20 cellular contexts compared by ENCODE assay signal in the genomic region with DNA sequence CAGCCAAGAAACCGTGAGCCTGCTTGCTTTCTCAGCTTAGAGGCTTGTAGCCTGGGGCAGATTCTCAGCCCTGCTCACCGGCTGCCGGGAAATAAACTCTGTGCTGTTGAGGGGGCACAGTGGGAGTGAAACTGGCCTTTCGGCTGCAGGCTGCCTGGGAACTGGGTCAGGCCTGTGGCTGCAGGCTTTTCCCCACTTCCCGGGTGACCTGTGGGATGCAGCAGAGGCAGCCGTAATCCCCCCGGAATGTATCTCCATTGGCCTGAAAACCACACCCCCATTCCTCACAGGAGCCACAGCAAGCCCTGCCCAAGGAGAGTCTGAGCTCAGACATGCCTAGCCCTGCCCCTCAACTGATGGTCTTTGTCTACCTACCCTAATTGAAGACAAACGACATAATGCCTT.
DNase-seq lines count a peak whose midpoint lies in the region; ATAC-seq and TF ChIP-seq lines count a peak whose summit lies in the region.
"Had no signal": no experiment of that assay in that cellular context is flagged by ENCODE, and none has a peak within 500 bp of the region (broad histone marks: within the 10 kb centered on the region; RNA-seq: fewer than 3 reads in every experiment).

No MANE protein-coding gene starts in this region.

- TF ChIP-seq CTCF in right atrium auricular region (IDR thresholded peaks at IDR 0.05) (no peak), upper lobe of right lung (IDR thresholded peaks at IDR 0.05) (no peak), gastrocnemius medialis (IDR thresholded peaks at IDR 0.05 in 4 of 5, conservative IDR thresholded peaks at IDR 0.05 in 1 of 5) (no peak)

- no peaks in the 10 kb centered on the region for H3K27me3 ChIP-seq in right atrium auricular region
- H3K27me3 ChIP-seq in upper lobe of right lung: no peaks in the 10 kb centered on the region
- H3K27me3 ChIP-seq in gastrocnemius medialis: no peaks in the 10 kb centered on the region

- H3K4me3 ChIP-seq in right atrium auricular region (no peak overlapping the region), upper lobe of right lung (no peak overlapping the region), gastrocnemius medialis (no peak overlapping the region)

- ATAC-seq in left ventricle myocardium superior (no peak), upper lobe of right lung (no peak), gastrocnemius medialis (no peak)

- H3K9me3 ChIP-seq in right atrium auricular region: peaks cover 0 to under 1% of the 10 kb centered on the region in 2 donors
- no peaks in the 10 kb centered on the region for H3K9me3 ChIP-seq in upper lobe of right lung
- H3K9me3 ChIP-seq in gastrocnemius medialis: no peaks in the 10 kb centered on the region
- H3K9me3 ChIP-seq: Caco-2, SK-N-SH had no signal

- no peaks in the 10 kb centered on the region for H3K36me3 ChIP-seq in right atrium auricular region
- H3K36me3 ChIP-seq in upper lobe of right lung: no peaks in the 10 kb centered on the region
- H3K36me3 ChIP-seq in gastrocnemius medialis: no peaks in the 10 kb centered on the region

- no peak for TF ChIP-seq POLR2A in gastrocnemius medialis (IDR thresholded peaks at IDR 0.05)

- in situ Hi-C loops in gastrocnemius medialis (cut with MboI; ENCODE audit: low sequenced_read_pairs in 4 of 4): no loop called here

- H3K27ac ChIP-seq in right atrium auricular region (no peak overlapping the region), upper lobe of right lung (no peak overlapping the region), gastrocnemius medialis (no peak overlapping the region)

- DNase-seq in left ventricle myocardium superior: peak; percentile 7
- DNase-seq in right atrium auricular region (ENCODE audit: low spot score): no peak
- peak; percentile 53 for DNase-seq in ecto neural progenitor cell (ENCODE audit: low spot score)
- DNase-seq in islet precursor cell: peak; percentile 76
- DNase-seq in upper lobe of right lung: peak; percentile 45
- DNase-seq in NCI-H2029 treated with DMSO at 0.1 percent for 48 hours (lab: John Stamatoyannopoulos, UW): no peak
- DNase-seq in gastrocnemius medialis: no peak
- DNase-seq in NCI-H2171 treated with DMSO at 0.1 percent for 48 hours (lab: John Stamatoyannopoulos, UW): no peak
- DNase-seq: Caco-2; CD4-positive, CD25-positive, alpha-beta regulatory T cell; GF-D8; NCI-H1436; NCI-H2029; NCI-H2171; NCI-H446; NCI-H69; NK-92 treated with Interleukin-12 subunit alpha and Interleukin-12 subunit beta, amount 100 ng/mL, for 24 hours; OCI-M1; SHP77; SK-N-SH had no signal

- intact Hi-C loops in left ventricle myocardium superior (cut with micrococcal nuclease): no loop called here
- intact Hi-C loops in upper lobe of right lung (cut with DNase I): no loop called here
- intact Hi-C loops in gastrocnemius medialis (cut with DNase I; ENCODE audit: low total_unique reads): no loop called here

- H3K4me1 ChIP-seq in right atrium auricular region: no peaks in the 10 kb centered on the region
- no peaks in the 10 kb centered on the region for H3K4me1 ChIP-seq in upper lobe of right lung
- no peaks in the 10 kb centered on the region for H3K4me1 ChIP-seq in gastrocnemius medialis
- H3K4me1 ChIP-seq: Caco-2 had no signal

Comparison
In these comparisons a context has a peak if more than half of its experiments do, and no peak if none do; other contexts are left out.
1. DNase-seq: peak in left ventricle myocardium superior (single experiment), ecto neural progenitor cell (single experiment), islet precursor cell (single experiment) and upper lobe of right lung (single experiment); none in right atrium auricular region (single experiment), NCI-H2029 treated with DMSO at 0.1 percent for 48 hours (single experiment), gastrocnemius medialis (0 of 2) and NCI-H2171 treated with DMSO at 0.1 percent for 48 hours (single experiment).